In genomic region chr2:223104741-223105140, GRCh38 we compare ENCODE assay signal across 16 cellular contexts. TPM values are rescaled to one million over a fixed set of nuclear protein-coding genes. Genes with fewer than 3 reads are reported as not detected.
A peak's percentile ranks its signal among the peaks of the same experiment; 100 is the strongest.
DNase-seq lines count a peak whose midpoint lies in the region; ATAC-seq, FAIRE-seq and TF ChIP-seq lines count a peak whose summit lies in the region.
"Had no signal": no experiment of that assay in that cellular context is flagged by ENCODE, and none has a peak within 500 bp of the region (broad histone marks: within the 10 kb centered on the region; RNA-seq: fewer than 3 reads in every experiment).

No MANE protein-coding gene starts in this region.

- H3F3A ChIP-seq in Loucy (ENCODE audit: low read depth) = no peaks in the 10 kb centered on the region
- H3F3A ChIP-seq in smooth muscle cell (ENCODE audit: low read depth) = peaks cover 4% of the 10 kb centered on the region

- H2AFZ ChIP-seq in Loucy (ENCODE audit: low read length) (no peak overlapping the region), astrocyte (ENCODE audit: low read depth, low read length) (no peak overlapping the region), smooth muscle cell (ENCODE audit: low read depth) (no peak overlapping the region)

- H3K9me3 Mint-ChIP-seq in astrocyte (ENCODE audit: unreplicated experiment) = no peaks in the 10 kb centered on the region
- H3K9me3 Mint-ChIP-seq: CD14-positive monocyte had no signal

- peak; percentile 47 for DNase-seq in astrocyte (ENCODE audit: low read depth)
- DNase-seq in kidney tubule cell (ENCODE audit: low spot score) = peak; percentile 2
- no peak for DNase-seq in smooth muscle cell (lab: John Stamatoyannopoulos, UW; ENCODE audit: unreplicated experiment)
- no peak for DNase-seq in left lobe of liver (ENCODE audit: low spot score)
- DNase-seq: 8988T; CD4-positive, alpha-beta memory T cell; DMS153; DMS79; GF-D8 had no signal

- H3K4me1 Mint-ChIP-seq in astrocyte (ENCODE audit: low read depth, unreplicated experiment) = peaks cover 25% of the 10 kb centered on the region
- H3K4me1 Mint-ChIP-seq: CD4-positive, alpha-beta memory T cell had no signal

- H3K4me1 ChIP-seq in Loucy (ENCODE audit: insufficient read depth, low read length, poor library complexity, severe bottlenecking) = peaks cover 38% of the 10 kb centered on the region
- peaks cover 2% of the 10 kb centered on the region for H3K4me1 ChIP-seq in astrocyte (ENCODE audit: insufficient read depth, low read length)
- peaks cover 3% of the 10 kb centered on the region for H3K4me1 ChIP-seq in smooth muscle cell (ENCODE audit: low read depth)
- H3K4me1 ChIP-seq: HAP-1 had no signal

- H3K4me2 ChIP-seq in Loucy (ENCODE audit: low read depth, low read length, poor library complexity, severe bottlenecking) (peak overlapping the region; percentile 25), astrocyte (ENCODE audit: low read length) (no peak overlapping the region), smooth muscle cell (no peak overlapping the region)
- H3K4me2 ChIP-seq: BLaER1 had no signal

- no peaks in the 10 kb centered on the region for H3K27me3 ChIP-seq in Loucy (ENCODE audit: insufficient read depth, low read length, poor library complexity, severe bottlenecking)
- no peaks in the 10 kb centered on the region for H3K27me3 ChIP-seq in astrocyte (ENCODE audit: insufficient read depth, low read length)
- H3K27me3 ChIP-seq in smooth muscle cell (ENCODE audit: low read depth) = no peaks in the 10 kb centered on the region
- H3K27me3 ChIP-seq: BLaER1 had no signal

- H3K9ac ChIP-seq in Loucy (ENCODE audit: low read depth, low read length, poor library complexity, severe bottlenecking) (no peak overlapping the region), astrocyte (ENCODE audit: low read length) (no peak overlapping the region), smooth muscle cell (ENCODE audit: low read depth) (no peak overlapping the region)
- H3K9ac ChIP-seq: BLaER1 had no signal

- no peaks in the 10 kb centered on the region for H3K9me2 ChIP-seq in Loucy (replicated peaks; ENCODE audit: low read depth, low read length)

- no peak for ATAC-seq in left lobe of liver
- no peak for ATAC-seq in GM18502 (IDR thresholded peaks at IDR 0.05; ENCODE audit: poor library complexity, unreplicated experiment)
- no peak for ATAC-seq in HG02840 (IDR thresholded peaks at IDR 0.05; ENCODE audit: low FRiP score, unreplicated experiment)

- H4K20me1 ChIP-seq in Loucy (ENCODE audit: insufficient read depth, low read length, poor library complexity, severe bottlenecking) = no peaks in the 10 kb centered on the region
- no peaks in the 10 kb centered on the region for H4K20me1 ChIP-seq in astrocyte (ENCODE audit: insufficient read depth, low read length)
- H4K20me1 ChIP-seq in smooth muscle cell (ENCODE audit: low read depth) = no peaks in the 10 kb centered on the region
- H4K20me1 ChIP-seq: BLaER1 had no signal

- no peak for FAIRE-seq in astrocyte (lab: Jason Lieb, UNC)

- 83% methylated on average over 2 of the region's 2 CpGs for WGBS in smooth muscle cell (ENCODE audit: low lambda C conversion rate)

- TF ChIP-seq CTCF in Loucy (conservative IDR thresholded peaks at IDR 0.05; ENCODE audit: low read length) (no peak), astrocyte (IDR thresholded peaks at IDR 0.05; ENCODE audit: insufficient read depth, low read depth, low read length) (no peak), smooth muscle cell (IDR thresholded peaks at IDR 0.05; ENCODE audit: borderline replicate concordance, insufficient read depth, poor library complexity, severe bottlenecking) (no peak)

- peaks cover 2% of the 10 kb centered on the region for H3K27me3 Mint-ChIP-seq in astrocyte (ENCODE audit: low read depth, unreplicated experiment)
- H3K27me3 Mint-ChIP-seq: CD4-positive, alpha-beta memory T cell had no signal

- H3K79me2 ChIP-seq in Loucy (ENCODE audit: insufficient read depth, low read length) = no peaks in the 10 kb centered on the region
- no peaks in the 10 kb centered on the region for H3K79me2 ChIP-seq in astrocyte (ENCODE audit: insufficient read depth, low read length)
- no peaks in the 10 kb centered on the region for H3K79me2 ChIP-seq in smooth muscle cell (ENCODE audit: low read depth)

- no peak overlapping the region for H3K4me3 Mint-ChIP-seq in astrocyte (ENCODE audit: unreplicated experiment)
- H3K4me3 Mint-ChIP-seq: CD14-positive monocyte; CD4-positive, alpha-beta memory T cell had no signal

- H3K36me3 ChIP-seq in Loucy (ENCODE audit: insufficient read depth, low read length) = no peaks in the 10 kb centered on the region
- no peaks in the 10 kb centered on the region for H3K36me3 ChIP-seq in astrocyte (ENCODE audit: insufficient read depth, low read length)
- no peaks in the 10 kb centered on the region for H3K36me3 ChIP-seq in smooth muscle cell (ENCODE audit: low read depth)
- H3K36me3 ChIP-seq: BLaER1, HAP-1 had no signal

- H3K36me3 Mint-ChIP-seq in astrocyte (ENCODE audit: low read depth, unreplicated experiment) = no peaks in the 10 kb centered on the region
- H3K36me3 Mint-ChIP-seq: CD14-positive monocyte; CD4-positive, alpha-beta memory T cell had no signal

- H3K9me3 ChIP-seq in Loucy (ENCODE audit: insufficient read depth, low read depth, low read length) = no peaks in the 10 kb centered on the region
- H3K9me3 ChIP-seq in astrocyte (ENCODE audit: insufficient read depth, low read depth, low read length) = no peaks in the 10 kb centered on the region
- H3K9me3 ChIP-seq in smooth muscle cell (replicated peaks; ENCODE audit: low read depth) = no peaks in the 10 kb centered on the region
- H3K9me3 ChIP-seq: BLaER1, HAP-1 had no signal

- peak overlapping the region; percentile 13 for H3K27ac Mint-ChIP-seq in astrocyte (ENCODE audit: unreplicated experiment)
- H3K27ac Mint-ChIP-seq: CD4-positive, alpha-beta memory T cell had no signal

- H3K27ac ChIP-seq in astrocyte (ENCODE audit: low read depth, low read length) (no peak overlapping the region), smooth muscle cell (ENCODE audit: low read depth) (peak overlapping the region; percentile 6)
- H3K27ac ChIP-seq: BLaER1 had no signal

- no peak overlapping the region for H3K4me3 ChIP-seq in Loucy (ENCODE audit: low read length, poor library complexity, severe bottlenecking)
- H3K4me3 ChIP-seq in astrocyte (ENCODE audit: insufficient read depth, low read depth, low read length) = no peak overlapping the region
- no peak overlapping the region for H3K4me3 ChIP-seq in smooth muscle cell
- H3K4me3 ChIP-seq: BLaER1, HAP-1 had no signal

RNA-seq across cellular contexts. Expression of gene KCNE4, which starts 52.8 kb away (rescaled TPM):
- 0.27 and 0.34 TPM in 2 replicates for total RNA-seq in astrocyte
- 36.7 and 52.8 TPM in 2 replicates for total RNA-seq in smooth muscle cell
- polyA plus RNA-seq in smooth muscle cell = 39.6 and 67.5 TPM in 2 replicates
- 1.2 TPM for total RNA-seq in left lobe of liver
- total RNA-seq: CD4-positive, alpha-beta memory T cell; HT-29 had no signal
- polyA plus RNA-seq: CD14-positive monocyte; CD4-positive, alpha-beta memory T cell had no signal

Comparison
In these comparisons a context has a peak if more than half of its experiments do, and no peak if none do; other contexts are left out.
1. DNase-seq: peak in astrocyte (single experiment) and kidney tubule cell (single experiment); none in smooth muscle cell (single experiment) and left lobe of liver (single experiment).
2. RNA of gene KCNE4, which starts 52.8 kb away (total RNA-seq): 36.7 to 52.8 TPM in smooth muscle cell; 1.2 TPM in left lobe of liver (single experiment) and 0.27 to 0.34 TPM in astrocyte; every median in the first group is over 10 times any median in the second.